In genomic region chr11:128213461-128213860, GRCh38 we compare ENCODE assay signal across 33 cellular contexts.
"Had no signal": no experiment of that assay in that cellular context is flagged by ENCODE, and none has a peak within 500 bp of the region (broad histone marks: within the 10 kb centered on the region; RNA-seq: fewer than 3 reads in every experiment).

No MANE protein-coding gene starts in this region.

- DNase-seq: activated B cell treated with CpG ODN at 0.5 μM for 24 hours; activated CD4-positive, alpha-beta memory T cell treated with anti-CD3 and anti-CD28 coated beads for 36 hours; activated CD4-positive, alpha-beta T cell treated with anti-CD3 and anti-CD28 coated beads for 4 hours; activated CD4-positive, alpha-beta T cell treated with anti-CD3 and anti-CD28 coated beads, Interleukin-2, amount 10 ng/mL, durations not matched to agents 24 days and 14 days; activated CD4-positive, alpha-beta T cell treated with anti-CD3 and anti-CD28 coated beads, Interleukin-2, amount 50 U/mL, for 1 hour; activated CD4-positive, alpha-beta T cell treated with anti-CD3 and anti-CD28 coated beads, Interleukin-2, amount 50 U/mL, for 4 hours; activated CD4-positive, CD25-positive, alpha-beta regulatory T cell treated with anti-CD3 and anti-CD28 coated beads, Interleukin-2, amount 50 U/mL, for 72 hours; activated CD8-positive, alpha-beta memory T cell treated with anti-CD3 and anti-CD28 coated beads, Interleukin-2, amount 50 U/mL, for 4 hours; activated CD8-positive, alpha-beta T cell treated with anti-CD3 and anti-CD28 coated beads for 36 hours; activated effector memory CD4-positive, alpha-beta T cell treated with anti-CD3 and anti-CD28 coated beads, Interleukin-2, amount 50 U/mL, for 16 hours; activated gamma-delta T cell treated with Interleukin-2 at 50 U/mL for 16 hours; activated naive CD4-positive, alpha-beta T cell; activated naive CD4-positive, alpha-beta T cell treated with anti-CD3 and anti-CD28 coated beads for 36 hours; activated naive CD4-positive, alpha-beta T cell treated with anti-CD3 and anti-CD28 coated beads, Interleukin-2, amount 50 U/mL, for 16 hours; activated naive CD8-positive, alpha-beta T cell treated with anti-CD3 and anti-CD28 coated beads for 36 hours; activated T-cell treated with anti-CD3 and anti-CD28 coated beads for 4 hours; activated T-cell treated with anti-CD3 and anti-CD28 coated beads, Interleukin-2, amount 50 U/mL, for 1 hour; activated T-cell treated with anti-CD3 and anti-CD28 coated beads, Interleukin-2, amount 50 U/mL, for 4 hours; activated T-cell treated with anti-CD3 and anti-CD28 coated beads, Interleukin-2, amount 50 U/mL, for 72 hours; adrenal gland; amniotic stem cell; aorta; body of pancreas; brain microvascular endothelial cell; central memory CD4-positive, alpha-beta T cell; T-helper 2 cell; T-helper 9 cell had no signal

- H3K36me3 ChIP-seq: adrenal gland, brain microvascular endothelial cell, breast epithelium had no signal

- FAIRE-seq: astrocyte, TTC549 had no signal

- H3K27me3 ChIP-seq: adrenal gland, body of pancreas, brain microvascular endothelial cell, breast epithelium had no signal

- H3K4me1 ChIP-seq: adrenal gland, breast epithelium had no signal

- H3K27ac ChIP-seq: adrenal gland, body of pancreas, brain microvascular endothelial cell, breast epithelium, VCaP had no signal

- H3K9me3 ChIP-seq: adrenal gland, body of pancreas, breast epithelium had no signal

- ATAC-seq: activated CD8-positive, alpha-beta T cell treated with anti-CD3 and anti-CD28 coated beads for 36 hours; activated naive CD4-positive, alpha-beta T cell treated with anti-CD3 and anti-CD28 coated beads, Interleukin-2, amount 50 U/mL, for 72 hours; activated T-cell treated with anti-CD3 and anti-CD28 coated beads, Interleukin-2, amount 50 U/mL, for 4 hours; activated T-cell treated with anti-CD3 and anti-CD28 coated beads, Interleukin-2, amount 50 U/mL, for 72 hours; activated T-helper 17 cell treated with anti-CD3 and anti-CD28 coated beads, Interleukin-2, amount 50 U/mL, for 72 hours; body of pancreas had no signal

- H3K4me3 ChIP-seq: adrenal gland, body of pancreas, breast epithelium had no signal
